ENCODE assay signal across 8 cellular contexts in the genomic region with DNA sequence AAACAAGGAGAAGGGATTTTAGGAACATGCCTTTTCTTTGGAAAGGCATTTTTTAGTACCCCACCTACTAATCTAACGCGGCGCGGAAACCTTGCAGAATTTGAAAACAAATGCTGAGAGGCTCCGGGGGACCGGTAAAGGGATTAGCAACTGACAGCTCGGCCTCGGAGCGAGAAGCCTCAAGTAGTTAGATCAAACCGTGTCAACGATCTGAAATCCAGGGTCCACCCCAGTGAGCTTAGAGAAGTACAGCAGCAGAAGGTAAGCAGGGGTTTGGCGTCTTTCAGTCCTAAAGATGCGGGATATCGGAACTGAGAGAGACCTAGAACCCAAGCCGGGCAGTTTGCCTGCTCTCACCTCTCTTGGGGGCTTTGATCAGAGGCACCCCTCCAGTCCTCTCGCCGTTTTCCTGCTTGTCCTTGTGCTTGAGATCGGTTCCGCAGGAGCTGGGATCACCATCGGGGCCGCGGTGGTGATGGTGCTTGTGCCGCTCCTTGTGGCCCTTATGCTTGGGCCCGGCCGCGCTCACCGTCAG. TPM values are rescaled to one million over a fixed set of nuclear protein-coding genes. Genes with fewer than 3 reads are reported as not detected.
A peak's percentile ranks its signal among the peaks of the same experiment; 100 is the strongest.
DNase-seq lines count a peak whose midpoint lies in the region; ATAC-seq and TF ChIP-seq lines count a peak whose summit lies in the region.

No MANE protein-coding gene starts in this region.

- peak; percentile 25 for ATAC-seq in HG03066 (IDR thresholded peaks at IDR 0.05; ENCODE audit: low read depth, unreplicated experiment)
- ATAC-seq in central memory CD8-positive, alpha-beta T cell (replicated peaks; ENCODE audit: extremely low read depth, poor library complexity, severe bottlenecking) = peak; percentile 3
- peak; percentile 44 for ATAC-seq in left colon

- H3K27ac ChIP-seq in SJSA1 = peak overlapping the region; percentile 16

- H3K4me1 ChIP-seq in SJSA1 (replicated peaks) = peaks cover 18% of the 10 kb centered on the region

- peaks cover 27% of the 10 kb centered on the region for H3K36me3 Mint-ChIP-seq in central memory CD8-positive, alpha-beta T cell (ENCODE audit: insufficient read depth)

- no peaks in the 10 kb centered on the region for H3K27me3 ChIP-seq in SJSA1 (replicated peaks)

- peak overlapping the region; percentile 90 for H3K4me3 Mint-ChIP-seq in central memory CD8-positive, alpha-beta T cell

- DNase-seq in A172 (ENCODE audit: low spot score) (peak; percentile 21), GM10266 (ENCODE audit: extremely low spot score) (peak; percentile 24), SJSA1 (ENCODE audit: low read depth in 1 of 2, low spot score in 2 of 2) (peak in 1 of 2 experiments; percentile 49), left colon (peak; percentile 59 to 71), LoVo (ENCODE audit: low spot score) (no peak)
- DNase-seq in central memory CD8-positive, alpha-beta T cell (ENCODE audit: low spot score in 2 of 2) = peak in 1 of 2 donors; percentile 30
- DNase-seq in stimulated activated CD4-positive, alpha-beta T cell treated with anti-CD3 and anti-CD28 coated beads, Interleukin-4, amount 100 ng/mL, for 24 hours = peak; percentile 38

- intact Hi-C loops in left colon (cut with DNase I, micrococcal nuclease) = no loop called here

- H3K9me3 ChIP-seq in SJSA1 (replicated peaks) = no peaks in the 10 kb centered on the region

- peaks cover 9% of the 10 kb centered on the region for H3K36me3 ChIP-seq in SJSA1

- peak overlapping the region; percentile 79 for H3K4me3 ChIP-seq in SJSA1

- peak overlapping the region; percentile 97 for H3K27ac Mint-ChIP-seq in central memory CD8-positive, alpha-beta T cell (ENCODE audit: low read depth)

- peaks cover 41% of the 10 kb centered on the region for H3K4me1 Mint-ChIP-seq in central memory CD8-positive, alpha-beta T cell

- no peaks in the 10 kb centered on the region for H3K27me3 Mint-ChIP-seq in central memory CD8-positive, alpha-beta T cell

- TF ChIP-seq CTCF in GM10266 (IDR thresholded peaks at IDR 0.05; ENCODE audit: control insufficient read depth, insufficient read depth, low read depth, missing control alignments) = no peak

- H3K9me3 Mint-ChIP-seq in central memory CD8-positive, alpha-beta T cell = no peaks in the 10 kb centered on the region

RNA-seq across cellular contexts. Expression of gene RSBN1, which starts 0.9 kb away (rescaled TPM):
- 7.9 and 9.7 TPM in 2 replicates for total RNA-seq in A172 (2014; rRNA removed; shearing (Covaris generic))
- 6.7 and 7.7 TPM in 2 replicates for total RNA-seq in SJSA1 (2014; rRNA removed; shearing (Covaris generic))
- total RNA-seq in left colon = 10 to 100 TPM; 23.6 to 28.5 TPM

RNA-seq across cellular contexts. Expression of gene PHTF1, which starts 52.1 kb away (rescaled TPM):
- 33.6 and 48.0 TPM in 2 replicates for total RNA-seq in A172 (2014; rRNA removed; shearing (Covaris generic))
- total RNA-seq in SJSA1 (2014; rRNA removed; shearing (Covaris generic)) = 38.3 and 42.4 TPM in 2 replicates
- 1 to 10 TPM; 7.3 to 9.2 TPM for total RNA-seq in left colon
